Comparison of ENCODE assay signal across 8 cellular contexts in genomic region chr9:35112257-35113020, GRCh38. TPM values are rescaled to one million over a fixed set of nuclear protein-coding genes. Genes with fewer than 3 reads are reported as not detected.
DNase-seq lines count a peak whose midpoint lies in the region; ATAC-seq, FAIRE-seq and TF ChIP-seq lines count a peak whose summit lies in the region.

No MANE protein-coding gene starts in this region.

- POLR2A ChIA-PET in activated CD4-positive, alpha-beta memory T cell treated with anti-CD3 and anti-CD28 coated beads for 36 hours (lab: Charles Lee): interaction anchor here (1.1 to 6.6 kb wide), 4 partner anchors 9 to 41 kb away, joined by 5 to 37 read pairs (median 10); partner anchors contain the start of genes FANCG, STOML2 and VCP

- TF ChIP-seq CTCF in fibroblast of villous mesenchyme (IDR thresholded peaks at IDR 0.05; ENCODE audit: insufficient read depth, low read depth, low read length): no peak

- no peaks in the 10 kb centered on the region for H3K27me3 Mint-ChIP-seq in activated CD4-positive, alpha-beta memory T cell treated with anti-CD3 and anti-CD28 coated beads for 36 hours

- CTCF ChIA-PET in activated CD4-positive, alpha-beta memory T cell treated with anti-CD3 and anti-CD28 coated beads for 36 hours (lab: Charles Lee): interaction anchor here (0.9 to 3.7 kb wide), 4 partner anchors 9 to 447 kb away, joined by 3 to 26 read pairs (median 4); partner anchors contain the start of genes PIGO and STOML2

- DNase-seq in H54 (ENCODE audit: insufficient read length, low spot score): peak; percentile 23
- peak; percentile 47 for DNase-seq in activated CD4-positive, alpha-beta memory T cell treated with anti-CD3 and anti-CD28 coated beads for 36 hours
- DNase-seq in fibroblast of villous mesenchyme (ENCODE audit: low read depth): peak; percentile 52
- DNase-seq in renal cortical epithelial cell (ENCODE audit: low read depth): peak; percentile 47
- no peak for DNase-seq in HuH-7 (ENCODE audit: low spot score)
- no peak for DNase-seq in NCI-H2196 (lab: John Stamatoyannopoulos, UW; ENCODE audit: unreplicated experiment)
- no peak for DNase-seq in NCI-H510A (lab: John Stamatoyannopoulos, UW)

- H3K36me3 Mint-ChIP-seq in activated CD4-positive, alpha-beta memory T cell treated with anti-CD3 and anti-CD28 coated beads for 36 hours: no peaks in the 10 kb centered on the region

- FAIRE-seq in H54 (lab: Jason Lieb, UNC): peak; percentile 38

- intact Hi-C loops in activated CD4-positive, alpha-beta memory T cell treated with anti-CD3 and anti-CD28 coated beads for 36 hours (cut with micrococcal nuclease): loop anchor here (5.0 kb wide), 4 partner anchors 445 to 705 kb away; partner anchors contain the start of genes CREB3, HINT2 and TLN1

- peak overlapping the region; percentile 75 for H3K4me3 Mint-ChIP-seq in activated CD4-positive, alpha-beta memory T cell treated with anti-CD3 and anti-CD28 coated beads for 36 hours

- peaks cover 47% of the 10 kb centered on the region for H3K4me1 Mint-ChIP-seq in activated CD4-positive, alpha-beta memory T cell treated with anti-CD3 and anti-CD28 coated beads for 36 hours (ENCODE audit: low read depth)

- ATAC-seq in HG03045 (IDR thresholded peaks at IDR 0.05; ENCODE audit: unreplicated experiment): no peak

- H3K27ac Mint-ChIP-seq in activated CD4-positive, alpha-beta memory T cell treated with anti-CD3 and anti-CD28 coated beads for 36 hours: peak overlapping the region; percentile 81

- H3K9me3 Mint-ChIP-seq in activated CD4-positive, alpha-beta memory T cell treated with anti-CD3 and anti-CD28 coated beads for 36 hours: no peaks in the 10 kb centered on the region

- H3K4me3 ChIP-seq in fibroblast of villous mesenchyme (ENCODE audit: low read depth, low read length): peak overlapping the region; percentile 45

- TF ChIP-seq POLR2A in H54 (IDR thresholded peaks at IDR 0.05; ENCODE audit: low read depth, low read length): no peak

RNA-seq across cellular contexts. Expression of gene ATOSB, which starts 3.2 kb away (rescaled TPM):
- 1 to 10 TPM; 9.1 to 9.6 TPM for total RNA-seq in activated CD4-positive, alpha-beta memory T cell treated with anti-CD3 and anti-CD28 coated beads for 36 hours
- total RNA-seq in fibroblast of villous mesenchyme: 21.2 and 21.3 TPM in 2 replicates
- total RNA-seq in renal cortical epithelial cell: 32.1 and 36.9 TPM in 2 replicates

RNA-seq across cellular contexts. Expression of gene STOML2, which starts 9.5 kb away (rescaled TPM):
- 100 to 1,000 TPM; 162 TPM for total RNA-seq in activated CD4-positive, alpha-beta memory T cell treated with anti-CD3 and anti-CD28 coated beads for 36 hours
- 169 and 193 TPM in 2 replicates for total RNA-seq in fibroblast of villous mesenchyme
- 128 and 235 TPM in 2 replicates for total RNA-seq in renal cortical epithelial cell

RNA-seq across cellular contexts. Expression of gene PIGO, which starts 16.0 kb away (rescaled TPM):
- total RNA-seq in activated CD4-positive, alpha-beta memory T cell treated with anti-CD3 and anti-CD28 coated beads for 36 hours: 10 to 100 TPM; 19.3 to 20.9 TPM
- 13.5 and 14.7 TPM in 2 replicates for total RNA-seq in fibroblast of villous mesenchyme
- 16.5 and 30.6 TPM in 2 replicates for total RNA-seq in renal cortical epithelial cell

RNA-seq across cellular contexts. Expression of gene FANCG, which starts 32.7 kb away (rescaled TPM):
- 100 to 1,000 TPM; 103 to 107 TPM for total RNA-seq in activated CD4-positive, alpha-beta memory T cell treated with anti-CD3 and anti-CD28 coated beads for 36 hours
- total RNA-seq in fibroblast of villous mesenchyme: 22.5 and 23.7 TPM in 2 replicates
- total RNA-seq in renal cortical epithelial cell: 6.7 and 13.0 TPM in 2 replicates

RNA-seq across cellular contexts. Expression of gene VCP, which starts 40.0 kb away (rescaled TPM):
- total RNA-seq in activated CD4-positive, alpha-beta memory T cell treated with anti-CD3 and anti-CD28 coated beads for 36 hours: 100 to 1,000 TPM; 283 to 292 TPM
- total RNA-seq in fibroblast of villous mesenchyme (351 and 386 TPM in 2 replicates), renal cortical epithelial cell (396 and 420 TPM in 2 replicates)

Comparison
In these comparisons a context has a peak if more than half of its experiments do, and no peak if none do; other contexts are left out.
1. DNase-seq: peak in H54 (single experiment), activated CD4-positive, alpha-beta memory T cell treated with anti-CD3 and anti-CD28 coated beads for 36 hours (single experiment), fibroblast of villous mesenchyme (single experiment) and renal cortical epithelial cell (single experiment); none in HuH-7 (single experiment), NCI-H2196 (single experiment) and NCI-H510A (single experiment).